In the genomic region with DNA sequence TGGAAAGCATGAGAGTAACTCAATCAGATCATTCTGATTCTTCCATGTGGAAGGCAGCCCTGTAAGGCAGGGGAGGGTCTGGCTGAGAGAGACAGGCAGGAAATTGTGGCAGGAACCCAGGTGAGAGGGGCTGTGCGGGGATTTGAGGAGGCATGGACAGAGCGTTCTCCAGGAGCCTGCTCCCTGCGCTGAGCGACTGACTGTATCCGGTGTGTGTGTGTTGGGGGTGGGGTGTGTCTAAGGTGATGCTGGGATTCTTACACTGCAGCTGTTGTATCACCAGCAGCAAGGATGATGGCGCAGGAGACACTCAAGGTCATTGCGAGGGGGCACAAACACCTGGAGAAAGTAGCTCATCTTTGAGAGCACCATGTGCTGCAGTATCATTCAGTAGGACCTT, we compare ENCODE assay signal across 2 cellular contexts.
TF ChIP-seq lines count a peak whose summit lies in the region.

No MANE protein-coding gene starts in this region.

TF ChIP-seq in SK-N-SH, 30 proteins besides CTCF, POLR2A, EP300 and RAD21 (continued from another document):
- TF ChIP-seq PBX3 (IDR thresholded peaks at IDR 0.05) (no peak), ELF1 (IDR thresholded peaks at IDR 0.05) (no peak), ZBTB33 (IDR thresholded peaks at IDR 0.05; ENCODE audit: borderline replicate concordance, low read depth) (no peak), TEAD4 (IDR thresholded peaks at IDR 0.05; ENCODE audit: borderline replicate concordance, insufficient read depth) (no peak), MXI1 (IDR thresholded peaks at IDR 0.05; ENCODE audit: low read depth, low read length) (no peak), GATA2 (CRISPR knock-in tag; IDR thresholded peaks at IDR 0.05) (no peak), NFIC (IDR thresholded peaks at IDR 0.05; ENCODE audit: borderline replicate concordance) (no peak), NRF1 (IDR thresholded peaks at IDR 0.05; ENCODE audit: low read depth, low read length) (no peak), MEF2A (IDR thresholded peaks at IDR 0.05; ENCODE audit: borderline replicate concordance, low read depth) (no peak), RFX5 (IDR thresholded peaks at IDR 0.05; ENCODE audit: low read length) (no peak), REST (IDR thresholded peaks at IDR 0.05; ENCODE audit: low read depth, low read length) (no peak), JUND (IDR thresholded peaks at IDR 0.05) (no peak), MAX (IDR thresholded peaks at IDR 0.05; ENCODE audit: low read depth) (no peak)
- TF ChIP-seq, protein P1, sequence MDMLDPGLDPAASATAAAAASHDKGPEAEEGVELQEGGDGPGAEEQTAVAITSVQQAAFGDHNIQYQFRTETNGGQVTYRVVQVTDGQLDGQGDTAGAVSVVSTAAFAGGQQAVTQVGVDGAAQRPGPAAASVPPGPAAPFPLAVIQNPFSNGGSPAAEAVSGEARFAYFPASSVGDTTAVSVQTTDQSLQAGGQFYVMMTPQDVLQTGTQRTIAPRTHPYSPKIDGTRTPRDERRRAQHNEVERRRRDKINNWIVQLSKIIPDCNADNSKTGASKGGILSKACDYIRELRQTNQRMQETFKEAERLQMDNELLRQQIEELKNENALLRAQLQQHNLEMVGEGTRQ (IDR thresholded peaks at IDR 0.05; ENCODE audit: borderline replicate concordance, low read depth, low read length) = no peak

TF ChIP-seq in SK-N-SH treated with all-trans-retinoic acid at 6 μM for 48 hours, 23 proteins besides CTCF, POLR2A, EP300 and RAD21 (continued from another document):
- TF ChIP-seq, protein P2, sequence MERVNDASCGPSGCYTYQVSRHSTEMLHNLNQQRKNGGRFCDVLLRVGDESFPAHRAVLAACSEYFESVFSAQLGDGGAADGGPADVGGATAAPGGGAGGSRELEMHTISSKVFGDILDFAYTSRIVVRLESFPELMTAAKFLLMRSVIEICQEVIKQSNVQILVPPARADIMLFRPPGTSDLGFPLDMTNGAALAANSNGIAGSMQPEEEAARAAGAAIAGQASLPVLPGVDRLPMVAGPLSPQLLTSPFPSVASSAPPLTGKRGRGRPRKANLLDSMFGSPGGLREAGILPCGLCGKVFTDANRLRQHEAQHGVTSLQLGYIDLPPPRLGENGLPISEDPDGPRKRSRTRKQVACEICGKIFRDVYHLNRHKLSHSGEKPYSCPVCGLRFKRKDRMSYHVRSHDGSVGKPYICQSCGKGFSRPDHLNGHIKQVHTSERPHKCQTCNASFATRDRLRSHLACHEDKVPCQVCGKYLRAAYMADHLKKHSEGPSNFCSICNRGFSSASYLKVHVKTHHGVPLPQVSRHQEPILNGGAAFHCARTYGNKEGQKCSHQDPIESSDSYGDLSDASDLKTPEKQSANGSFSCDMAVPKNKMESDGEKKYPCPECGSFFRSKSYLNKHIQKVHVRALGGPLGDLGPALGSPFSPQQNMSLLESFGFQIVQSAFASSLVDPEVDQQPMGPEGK (CRISPR knock-in tag; IDR thresholded peaks at IDR 0.05; ENCODE audit: borderline replicate concordance) = no peak
- no peak for TF ChIP-seq SNAI2 (CRISPR knock-in tag; IDR thresholded peaks at IDR 0.05)
- TF ChIP-seq ESRRG (CRISPR knock-in tag; IDR thresholded peaks at IDR 0.05) = no peak
- no peak for TF ChIP-seq ZNF8 (CRISPR knock-in tag; IDR thresholded peaks at IDR 0.05)
- TF ChIP-seq, protein P3, sequence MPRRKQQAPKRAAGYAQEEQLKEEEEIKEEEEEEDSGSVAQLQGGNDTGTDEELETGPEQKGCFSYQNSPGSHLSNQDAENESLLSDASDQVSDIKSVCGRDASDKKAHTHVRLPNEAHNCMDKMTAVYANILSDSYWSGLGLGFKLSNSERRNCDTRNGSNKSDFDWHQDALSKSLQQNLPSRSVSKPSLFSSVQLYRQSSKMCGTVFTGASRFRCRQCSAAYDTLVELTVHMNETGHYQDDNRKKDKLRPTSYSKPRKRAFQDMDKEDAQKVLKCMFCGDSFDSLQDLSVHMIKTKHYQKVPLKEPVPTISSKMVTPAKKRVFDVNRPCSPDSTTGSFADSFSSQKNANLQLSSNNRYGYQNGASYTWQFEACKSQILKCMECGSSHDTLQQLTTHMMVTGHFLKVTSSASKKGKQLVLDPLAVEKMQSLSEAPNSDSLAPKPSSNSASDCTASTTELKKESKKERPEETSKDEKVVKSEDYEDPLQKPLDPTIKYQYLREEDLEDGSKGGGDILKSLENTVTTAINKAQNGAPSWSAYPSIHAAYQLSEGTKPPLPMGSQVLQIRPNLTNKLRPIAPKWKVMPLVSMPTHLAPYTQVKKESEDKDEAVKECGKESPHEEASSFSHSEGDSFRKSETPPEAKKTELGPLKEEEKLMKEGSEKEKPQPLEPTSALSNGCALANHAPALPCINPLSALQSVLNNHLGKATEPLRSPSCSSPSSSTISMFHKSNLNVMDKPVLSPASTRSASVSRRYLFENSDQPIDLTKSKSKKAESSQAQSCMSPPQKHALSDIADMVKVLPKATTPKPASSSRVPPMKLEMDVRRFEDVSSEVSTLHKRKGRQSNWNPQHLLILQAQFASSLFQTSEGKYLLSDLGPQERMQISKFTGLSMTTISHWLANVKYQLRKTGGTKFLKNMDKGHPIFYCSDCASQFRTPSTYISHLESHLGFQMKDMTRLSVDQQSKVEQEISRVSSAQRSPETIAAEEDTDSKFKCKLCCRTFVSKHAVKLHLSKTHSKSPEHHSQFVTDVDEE (CRISPR knock-in tag; IDR thresholded peaks at IDR 0.05) = no peak
- no peak for TF ChIP-seq CREB5 (CRISPR knock-in tag; IDR thresholded peaks at IDR 0.05; ENCODE audit: low read depth)
